26 cellular contexts compared by ENCODE assay signal in the genomic region with DNA sequence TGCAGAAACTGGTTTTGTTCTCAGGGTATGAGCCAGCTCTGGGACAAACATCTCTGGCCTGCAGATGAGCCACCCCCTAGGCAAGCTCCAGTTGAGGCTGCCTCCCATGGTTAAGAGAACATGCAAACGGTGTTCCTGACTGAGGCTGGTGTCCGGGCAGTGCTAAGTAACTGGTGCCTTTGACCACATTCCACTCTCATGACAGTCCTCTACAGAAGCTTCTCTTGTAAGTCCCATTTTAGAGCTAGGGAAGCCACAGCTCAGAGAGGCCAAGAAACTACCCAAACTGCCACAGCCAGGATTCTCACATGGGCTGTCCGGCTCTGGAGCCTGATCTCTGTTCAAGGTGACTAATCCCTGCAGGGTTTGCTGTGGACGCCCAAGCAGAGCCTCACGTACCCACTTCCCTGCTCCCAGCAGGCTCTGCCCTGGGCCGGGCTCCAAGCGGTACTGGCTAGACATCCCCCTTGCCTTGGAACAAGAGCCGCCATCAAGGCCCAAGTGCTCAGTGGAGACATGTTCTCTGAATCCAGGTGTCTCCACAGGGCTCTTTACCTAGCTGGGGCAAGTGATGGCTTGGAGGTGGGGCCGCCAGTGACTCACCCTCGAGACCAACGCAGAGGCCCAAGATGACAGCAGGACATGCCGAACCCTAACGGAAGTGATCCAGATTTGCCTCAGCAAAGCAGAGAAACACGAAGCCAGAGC. TPM values are rescaled to one million over a fixed set of nuclear protein-coding genes. Genes with fewer than 3 reads are reported as not detected.
DNase-seq lines count a peak whose midpoint lies in the region; ATAC-seq, FAIRE-seq and TF ChIP-seq lines count a peak whose summit lies in the region.
"Had no signal": no experiment of that assay in that cellular context is flagged by ENCODE, and none has a peak within 500 bp of the region (broad histone marks: within the 10 kb centered on the region; RNA-seq: fewer than 3 reads in every experiment).

No MANE protein-coding gene starts in this region.

- H4K20me1 ChIP-seq in HepG2 (ENCODE audit: insufficient read depth, low read length) = no peaks in the 10 kb centered on the region

- TF ChIP-seq EP300 in HepG2 (IDR thresholded peaks at IDR 0.05; ENCODE audit: low read depth in 2 of 2, low read length in 2 of 2) (no peak), HepG2 (CRISPR knock-in tag; IDR thresholded peaks at IDR 0.05; ENCODE audit: borderline replicate concordance) (no peak)

- H3K9me3 ChIP-seq in HepG2 (ENCODE audit: low read length) (no peaks in the 10 kb centered on the region), subcutaneous abdominal adipose tissue (ENCODE audit: control insufficient read depth in 5 of 5, low read length in 5 of 5) (no peaks in the 10 kb centered on the region), A673 (ENCODE audit: low read depth, low read length, poor library complexity, severe bottlenecking) (no peaks in the 10 kb centered on the region)
- H3K9me3 ChIP-seq: body of pancreas, gastroesophageal sphincter, HAP-1, left lung, mucosa of descending colon, right atrium auricular region, SJCRH30, thyroid gland had no signal

- no peak for FAIRE-seq in bronchial epithelial cell (lab: Jason Lieb, UNC)
- no peak for FAIRE-seq in HepG2 (lab: Jason Lieb, UNC)

- intact Hi-C loops in HepG2 (cut with micrococcal nuclease; ENCODE audit: unreplicated experiment) (no loop called here), A673 (cut with micrococcal nuclease; ENCODE audit: unreplicated experiment) (no loop called here)

- peaks cover 5% of the 10 kb centered on the region for H3K36me3 ChIP-seq in bronchial epithelial cell (ENCODE audit: control insufficient read depth, insufficient read depth, low read length)
- H3K36me3 ChIP-seq in HepG2 (replicated peaks in 1 of 2; ENCODE audit: control insufficient read depth in 1 of 2, insufficient read depth in 2 of 2, low read length in 2 of 2) = peaks cover 4 to 6% of the 10 kb centered on the region in 2 experiments; a peak in 4 of 5 replicates
- peaks cover 0 to 19% (median 8%) of the 10 kb centered on the region in 5 donors for H3K36me3 ChIP-seq in subcutaneous abdominal adipose tissue (ENCODE audit: control insufficient read depth in 5 of 5, insufficient read depth in 5 of 5, low read length in 5 of 5)
- H3K36me3 ChIP-seq in A673 (ENCODE audit: insufficient read depth, low read length, poor library complexity, severe bottlenecking) = no peaks in the 10 kb centered on the region
- H3K36me3 ChIP-seq: right atrium auricular region, thyroid gland had no signal

- no peak for DNase-seq in activated naive CD4-positive, alpha-beta T cell treated with anti-CD3 and anti-CD28 coated beads, Interleukin-2, amount 10 ng/mL, durations not matched to agents 7 days and 5 days
- DNase-seq in activated naive CD4-positive, alpha-beta T cell treated with Interleukin-2 at 50 U/mL for 16 hours = no peak
- DNase-seq in bronchial epithelial cell (ENCODE audit: low read depth) = peak; percentile 37
- no peak for DNase-seq in HepG2 (ENCODE audit: low spot score)
- no peak for DNase-seq in NCI-H748 treated with DMSO at 0.1 percent for 48 hours (lab: John Stamatoyannopoulos, UW)
- DNase-seq in A673 (ENCODE audit: low spot score) = no peak
- DNase-seq: activated CD8-positive, alpha-beta T cell treated with anti-CD3 and anti-CD28 coated beads for 36 hours; activated T-cell treated with anti-CD3 and anti-CD28 coated beads, Interleukin-2, amount 50 U/mL, for 24 hours; body of pancreas; mucosa of descending colon; NCI-H1694; SJCRH30; stimulated activated naive B cell treated with anti-CD40 and anti-IgM and Interleukin-4, amounts not matched to agents 10 μg/mL and 1 μg/mL and 100 μg/mL, for 72 hours; T-helper 17 cell; thyroid gland had no signal

- no peak overlapping the region for H3K4me3 Mint-ChIP-seq in activated naive CD4-positive, alpha-beta T cell treated with anti-CD3 and anti-CD28 coated beads, Interleukin-2, amount 10 ng/mL, durations not matched to agents 7 days and 5 days
- H3K4me3 Mint-ChIP-seq: activated CD8-positive, alpha-beta T cell treated with anti-CD3 and anti-CD28 coated beads for 36 hours; activated naive CD4-positive, alpha-beta T cell treated with anti-CD3 and anti-CD28 coated beads, Interleukin-2, amount 50 U/mL, for 24 hours; activated T-cell treated with anti-CD3 and anti-CD28 coated beads, Interleukin-2, amount 50 U/mL, for 24 hours; stimulated activated naive B cell treated with anti-CD40 and anti-IgM and Interleukin-4, amounts not matched to agents 10 μg/mL and 1 μg/mL and 100 μg/mL, for 72 hours; T-helper 17 cell; WTC11 had no signal

- no peak overlapping the region for H3K4me3 ChIP-seq in bronchial epithelial cell (ENCODE audit: low read depth, low read length)
- no peak overlapping the region for H3K4me3 ChIP-seq in HepG2 (replicated peaks in 1 of 3; ENCODE audit: insufficient read depth in 1 of 3, low read depth in 2 of 3, low read length in 3 of 3)
- no peak overlapping the region for H3K4me3 ChIP-seq in subcutaneous abdominal adipose tissue (ENCODE audit: low read depth in 1 of 5, low read length in 5 of 5)
- no peak overlapping the region for H3K4me3 ChIP-seq in A673 (ENCODE audit: low read depth, low read length, poor library complexity, severe bottlenecking)
- H3K4me3 ChIP-seq: BLaER1, body of pancreas, gastroesophageal sphincter, HAP-1, left lung, mucosa of descending colon, right atrium auricular region, SJCRH30, thyroid gland had no signal

- H2AFZ ChIP-seq in HepG2 (ENCODE audit: low read length) = no peak overlapping the region

- H3K27me3 ChIP-seq in bronchial epithelial cell (ENCODE audit: control insufficient read depth, insufficient read depth, low read length) = no peaks in the 10 kb centered on the region
- no peaks in the 10 kb centered on the region for H3K27me3 ChIP-seq in HepG2 (ENCODE audit: control insufficient read depth in 1 of 2, insufficient read depth in 2 of 2, low read length in 2 of 2)
- no peaks in the 10 kb centered on the region for H3K27me3 ChIP-seq in subcutaneous abdominal adipose tissue (ENCODE audit: control insufficient read depth in 5 of 5, insufficient read depth in 4 of 5, low read length in 5 of 5)
- H3K27me3 ChIP-seq in A673 (replicated peaks; ENCODE audit: insufficient read depth, low read depth, low read length, poor library complexity) = no peaks in the 10 kb centered on the region
- H3K27me3 ChIP-seq: BLaER1, body of pancreas, gastroesophageal sphincter, left lung, right atrium auricular region, SJCRH30, thyroid gland had no signal

- H3K9ac ChIP-seq in HepG2 (ENCODE audit: insufficient read depth, low read depth, low read length) (no peak overlapping the region), subcutaneous abdominal adipose tissue (ENCODE audit: low read length in 5 of 5) (peak overlapping the region in 1 of 5 donors; percentile 11)
- H3K9ac ChIP-seq: BLaER1 had no signal

- H3K79me2 ChIP-seq in HepG2 (ENCODE audit: insufficient read depth, low read length) = peaks cover 27% of the 10 kb centered on the region

- in situ Hi-C loops in HepG2 (cut with HindIII; ENCODE audit: extremely low pct_ligation_motif_present, low pct_unique_long_range_greater_than_20kb) = no loop called here

- CTCF ChIA-PET in activated naive CD4-positive, alpha-beta T cell treated with anti-CD3 and anti-CD28 coated beads, Interleukin-2, amount 10 ng/mL, durations not matched to agents 7 days and 5 days (lab: Charles Lee) = interaction anchor here (1.7 kb wide), 1 partner anchor 70 kb away, joined by 4 read pairs; no protein-coding TSS in a partner anchor
- CTCF ChIA-PET in HepG2 (lab: Yijun Ruan, JAX; ENCODE audit: low intra/inter-chr PET ratio, low total read pairs) (no interaction called here), A673 (lab: Charles Lee) (no interaction called here)

- ATAC-seq in HepG2 (no peak), HG03520 (IDR thresholded peaks at IDR 0.05; ENCODE audit: unreplicated experiment) (no peak)
- ATAC-seq: activated CD8-positive, alpha-beta T cell treated with anti-CD3 and anti-CD28 coated beads for 36 hours; body of pancreas; gastroesophageal sphincter; left lung; mucosa of descending colon; stimulated activated naive B cell treated with anti-CD40 and anti-IgM and Interleukin-4, amounts not matched to agents 10 μg/mL and 1 μg/mL and 100 μg/mL, for 72 hours; T-helper 17 cell; WTC11 had no signal

- no peak for TF ChIP-seq RAD21 in HepG2 (CRISPR knock-in tag; IDR thresholded peaks at IDR 0.05)

- H3K4me1 Mint-ChIP-seq in activated naive CD4-positive, alpha-beta T cell treated with anti-CD3 and anti-CD28 coated beads, Interleukin-2, amount 10 ng/mL, durations not matched to agents 7 days and 5 days = no peaks in the 10 kb centered on the region
- H3K4me1 Mint-ChIP-seq: stimulated activated naive B cell treated with anti-CD40 and anti-IgM and Interleukin-4, amounts not matched to agents 10 μg/mL and 1 μg/mL and 100 μg/mL, for 72 hours had no signal

- no peaks in the 10 kb centered on the region for H3K36me3 Mint-ChIP-seq in activated naive CD4-positive, alpha-beta T cell treated with anti-CD3 and anti-CD28 coated beads, Interleukin-2, amount 10 ng/mL, durations not matched to agents 7 days and 5 days
- H3K36me3 Mint-ChIP-seq: activated naive CD4-positive, alpha-beta T cell treated with anti-CD3 and anti-CD28 coated beads, Interleukin-2, amount 50 U/mL, for 24 hours; stimulated activated naive B cell treated with anti-CD40 and anti-IgM and Interleukin-4, amounts not matched to agents 10 μg/mL and 1 μg/mL and 100 μg/mL, for 72 hours had no signal

- H3K4me1 ChIP-seq in HepG2 (ENCODE audit: insufficient read depth, low read length) (peaks cover 31% of the 10 kb centered on the region), subcutaneous abdominal adipose tissue (ENCODE audit: control insufficient read depth in 5 of 5, insufficient read depth in 5 of 5, low read length in 5 of 5) (peaks cover 16 to 73% (median 32%) of the 10 kb centered on the region in 5 donors), A673 (ENCODE audit: insufficient read depth, low read length, poor library complexity, severe bottlenecking) (no peaks in the 10 kb centered on the region)
- H3K4me1 ChIP-seq: BLaER1, HAP-1, SJCRH30 had no signal

- no peak overlapping the region for H3K4me2 ChIP-seq in HepG2 (ENCODE audit: low read depth, low read length)
- H3K4me2 ChIP-seq: BLaER1 had no signal

- H3K9me3 Mint-ChIP-seq in activated naive CD4-positive, alpha-beta T cell treated with anti-CD3 and anti-CD28 coated beads, Interleukin-2, amount 10 ng/mL, durations not matched to agents 7 days and 5 days = no peaks in the 10 kb centered on the region
- H3K9me3 Mint-ChIP-seq: activated CD8-positive, alpha-beta T cell treated with anti-CD3 and anti-CD28 coated beads for 36 hours; activated naive CD4-positive, alpha-beta T cell treated with anti-CD3 and anti-CD28 coated beads, Interleukin-2, amount 50 U/mL, for 24 hours; activated T-cell treated with anti-CD3 and anti-CD28 coated beads, Interleukin-2, amount 50 U/mL, for 24 hours; stimulated activated naive B cell treated with anti-CD40 and anti-IgM and Interleukin-4, amounts not matched to agents 10 μg/mL and 1 μg/mL and 100 μg/mL, for 72 hours; WTC11 had no signal

- POLR2A ChIA-PET in HepG2 (lab: Yijun Ruan, JAX) = no interaction called here
- POLR2A ChIA-PET in A673 (lab: Charles Lee; ENCODE audit: low non-redundant PET) = no interaction called here

- TF ChIP-seq CTCF in bronchial epithelial cell (IDR thresholded peaks at IDR 0.05; ENCODE audit: insufficient read depth, low read length, severe bottlenecking) (no peak), HepG2 (CRISPR knock-in tag; IDR thresholded peaks at IDR 0.05) (no peak), A673 (conservative IDR thresholded peaks at IDR 0.05; ENCODE audit: low read depth, low read length) (no peak)

- 90% methylated on average over 2 of the region's 14 CpGs for WGBS in HepG2 (ENCODE audit: low lambda C conversion rate)

- BruUV-seq in HepG2 (replicated peaks; lab: Mats Ljungman, UMichigan) (no TSS peak), A673 (replicated peaks; lab: Mats Ljungman, UMichigan) (no TSS peak)

- no peak for TF ChIP-seq POLR2A in HepG2 (IDR thresholded peaks at IDR 0.05; ENCODE audit: insufficient read depth in 1 of 2, low read depth in 2 of 2, low read length in 2 of 2)

- peak overlapping the region; percentile 16 for H3K27ac Mint-ChIP-seq in activated naive CD4-positive, alpha-beta T cell treated with anti-CD3 and anti-CD28 coated beads, Interleukin-2, amount 10 ng/mL, durations not matched to agents 7 days and 5 days
- H3K27ac Mint-ChIP-seq: activated CD8-positive, alpha-beta T cell treated with anti-CD3 and anti-CD28 coated beads for 36 hours; activated naive CD4-positive, alpha-beta T cell treated with anti-CD3 and anti-CD28 coated beads, Interleukin-2, amount 50 U/mL, for 24 hours; stimulated activated naive B cell treated with anti-CD40 and anti-IgM and Interleukin-4, amounts not matched to agents 10 μg/mL and 1 μg/mL and 100 μg/mL, for 72 hours; T-helper 17 cell had no signal

- no peaks in the 10 kb centered on the region for H3K27me3 Mint-ChIP-seq in activated naive CD4-positive, alpha-beta T cell treated with anti-CD3 and anti-CD28 coated beads, Interleukin-2, amount 10 ng/mL, durations not matched to agents 7 days and 5 days
- H3K27me3 Mint-ChIP-seq: activated CD8-positive, alpha-beta T cell treated with anti-CD3 and anti-CD28 coated beads for 36 hours; activated naive CD4-positive, alpha-beta T cell treated with anti-CD3 and anti-CD28 coated beads, Interleukin-2, amount 50 U/mL, for 24 hours; activated T-cell treated with anti-CD3 and anti-CD28 coated beads, Interleukin-2, amount 50 U/mL, for 24 hours; stimulated activated naive B cell treated with anti-CD40 and anti-IgM and Interleukin-4, amounts not matched to agents 10 μg/mL and 1 μg/mL and 100 μg/mL, for 72 hours; T-helper 17 cell had no signal

- no peak overlapping the region for H3K27ac ChIP-seq in HepG2 (ENCODE audit: extremely low read length, insufficient read depth, low read length)
- H3K27ac ChIP-seq in subcutaneous abdominal adipose tissue (ENCODE audit: low read depth, low read length) = peak overlapping the region; percentile 90
- H3K27ac ChIP-seq in A673 (ENCODE audit: low read depth, low read length, poor library complexity, severe bottlenecking) = no peak overlapping the region
- H3K27ac ChIP-seq: 22Rv1, BLaER1, body of pancreas, epithelial cell of prostate, SJCRH30 had no signal

RNA-seq across cellular contexts. Expression of a gene that starts 24.6 kb away (rescaled TPM):
- 4.7 and 5.6 TPM in 2 replicates for total RNA-seq in bronchial epithelial cell
- total RNA-seq in HepG2 (2016; rRNA removed; fragmentation: Illumina TruSeq; extraction: Trizol) = 7.4 and 8.2 TPM in 2 replicates
- total RNA-seq in HepG2 (2016; cell fraction: cytosol; rRNA removed; fragmentation: Illumina TruSeq; extraction: Trizol; ENCODE audit: low read depth) = 2.2 TPM in 2 replicates
- total RNA-seq in HepG2 (2016; cell fraction: insoluble cytoplasmic fraction; rRNA removed; fragmentation: Illumina TruSeq; extraction: Trizol) = 6.6 and 8.0 TPM in 2 replicates
- total RNA-seq in HepG2 (2016; cell fraction: membrane; rRNA removed; fragmentation: Illumina TruSeq; extraction: Trizol) = 4.1 and 4.3 TPM in 2 replicates
- total RNA-seq in HepG2 (2016; cell fraction: nucleus; rRNA removed; fragmentation: Illumina TruSeq; extraction: Trizol) = 6.8 and 7.2 TPM in 2 replicates
- polyA plus RNA-seq in HepG2 (2011; rRNA removed) = 3.7 and 5.2 TPM in 2 replicates
- 3.2 and 4.8 TPM in 2 replicates for polyA plus RNA-seq in HepG2 (2011; cell fraction: cytosol; rRNA removed)
- polyA plus RNA-seq in HepG2 (2011; cell fraction: nucleus; rRNA removed) = 9.9 and 10.8 TPM in 2 replicates
- polyA plus RNA-seq in HepG2 (2012) = 2.3 and 3.1 TPM in 2 replicates
- polyA plus RNA-seq in HepG2 (2016; cell fraction: cytosol; fragmentation: Illumina TruSeq; extraction: Trizol; ENCODE audit: low read depth) = 1.0 and 1.1 TPM in 2 replicates
- 5.4 and 5.9 TPM in 2 replicates for polyA plus RNA-seq in HepG2 (2016; cell fraction: insoluble cytoplasmic fraction; fragmentation: Illumina TruSeq; extraction: Trizol; ENCODE audit: low read depth)
- 1.7 and 2.0 TPM in 2 replicates for polyA plus RNA-seq in HepG2 (2016; cell fraction: membrane; fragmentation: Illumina TruSeq; extraction: Trizol; ENCODE audit: low read depth)
- 8.0 TPM in 2 replicates for polyA plus RNA-seq in HepG2 (2016; cell fraction: nucleus; fragmentation: Illumina TruSeq; extraction: Trizol; ENCODE audit: insufficient read depth, low read depth)
- 9.9 and 14.9 TPM in 2 replicates for polyA minus RNA-seq in HepG2 (2011; rRNA and poly(A)+ RNA removed; ENCODE audit: low replicate concordance)
- polyA minus RNA-seq in HepG2 (2011; cell fraction: cytosol; rRNA and poly(A)+ RNA removed) = 3.3 and 4.0 TPM in 2 replicates
- 6.2 and 6.7 TPM in 2 replicates for polyA minus RNA-seq in HepG2 (2011; cell fraction: nucleus; rRNA and poly(A)+ RNA removed)
- 11.5 and 12.7 TPM in 2 replicates for total RNA-seq in A673 (2021)
